ENCODE assay signal across 9 cellular contexts in genomic region chrX:96684339-96685204, GRCh38. TPM values are rescaled to one million over a fixed set of nuclear protein-coding genes. Genes with fewer than 3 reads are reported as not detected.
DNase-seq lines count a peak whose midpoint lies in the region; ATAC-seq and TF ChIP-seq lines count a peak whose summit lies in the region.
"Had no signal": no experiment of that assay in that cellular context is flagged by ENCODE, and none has a peak within 500 bp of the region (broad histone marks: within the 10 kb centered on the region; RNA-seq: fewer than 3 reads in every experiment).

Gene DIAPH2 (plus strand): TSS chrX:96684842.

- peak; percentile 81 for ATAC-seq in GM18870 (IDR thresholded peaks at IDR 0.05; ENCODE audit: unreplicated experiment)
- ATAC-seq in HG03108 (IDR thresholded peaks at IDR 0.05; ENCODE audit: unreplicated experiment) = peak; percentile 66
- ATAC-seq in esophagus mucosa = peak; percentile 91
- ATAC-seq: K562 had no signal

- no peaks in the 10 kb centered on the region for H3K4me1 ChIP-seq in muscle layer of duodenum (ENCODE audit: control insufficient read depth in 1 of 2, insufficient read depth in 2 of 2, low read length in 2 of 2)

- peak within 1 kb of the TSS; percentile 89 for H3K27ac ChIP-seq in muscle layer of duodenum (ENCODE audit: low read length)

- peak; percentile 9 for DNase-seq in AG04449 (ENCODE audit: low read depth, low spot score)
- peak; percentile 74 for DNase-seq in NOMO-1 treated with dmso at 0.1 percent for 144 hours (lab: John Stamatoyannopoulos, UW; ENCODE audit: unreplicated experiment)
- peak; percentile 69 for DNase-seq in activated T-cell treated with anti-CD3 and anti-CD28 coated beads, Interleukin-2, amount 50 U/mL, for 1 hour
- DNase-seq in stimulated activated CD8-positive, alpha-beta memory T cell treated with anti-CD3 and anti-CD28 coated beads, Interleukin-7, amount 100 ng/mL, for 1 hour (ENCODE audit: low read depth in 2 of 2) = peak; percentile 21 to 45

- CTCF ChIA-PET in AG04449 (lab: Yijun Ruan, JAX) = no interaction called here

- TF ChIP-seq CTCF in AG04449 (IDR thresholded peaks at IDR 0.05; ENCODE audit: insufficient read depth, low read length, missing control alignments) = no peak

- POLR2A ChIA-PET in AG04449 (lab: Yijun Ruan, JAX) = no interaction called here

- no peaks in the 10 kb centered on the region for H3K9me3 ChIP-seq in muscle layer of duodenum (ENCODE audit: control insufficient read depth in 1 of 2, low read length in 2 of 2)

- no peaks in the 10 kb centered on the region for H3K27me3 ChIP-seq in muscle layer of duodenum (ENCODE audit: low read depth, low read length)

- H3K4me3 ChIP-seq in AG04449 (ENCODE audit: low read depth, low read length) = peak within 1 kb of the TSS; percentile 65
- peak within 1 kb of the TSS; percentile 82 to 83 for H3K4me3 ChIP-seq in muscle layer of duodenum (ENCODE audit: low read depth in 1 of 2, low read length in 2 of 2)
- H3K4me3 ChIP-seq: K562 had no signal

- H3K36me3 ChIP-seq in muscle layer of duodenum (ENCODE audit: control insufficient read depth in 1 of 2, insufficient read depth in 2 of 2, low read length in 2 of 2) = no peaks in the 10 kb centered on the region

RNA-seq across cellular contexts. Expression of gene DIAPH2, which starts in this region (rescaled TPM):
- total RNA-seq in esophagus mucosa = 8.9 TPM

Comparison
In these comparisons a context has a peak if more than half of its experiments do, and no peak if none do; other contexts are left out.
1. Peak in every context shown above with its lines: DNase-seq, ATAC-seq, H3K4me3 ChIP-seq and H3K27ac ChIP-seq.
2. DNase-seq: peak in every context shown above with its lines; median percentile 74 in NOMO-1 treated with dmso at 0.1 percent for 144 hours; 69 in activated T-cell treated with anti-CD3 and anti-CD28 coated beads, Interleukin-2, amount 50 U/mL, for 1 hour; 33 in stimulated activated CD8-positive, alpha-beta memory T cell treated with anti-CD3 and anti-CD28 coated beads, Interleukin-7, amount 100 ng/mL, for 1 hour; 9 in AG04449.